ENCODE assay signal across 8 cellular contexts in genomic region chr3:33113772-33114621, GRCh38. TPM values are rescaled to one million over a fixed set of nuclear protein-coding genes. Genes with fewer than 3 reads are reported as not detected.
DNase-seq lines count a peak whose midpoint lies in the region; ATAC-seq and TF ChIP-seq lines count a peak whose summit lies in the region.

Gene CRTAP, plus strand, starts transcription at chr3:33114014. Its CDS starts 64 bp downstream, at chr3:33114078.

- peak within 1 kb of the TSS; percentile 92 for H3K4me3 Mint-ChIP-seq in HFFc6
- H3K4me3 Mint-ChIP-seq in T-cell: peak within 1 kb of the TSS; percentile 81 to 87 (median 83)
- H3K4me3 Mint-ChIP-seq in type B pancreatic cell: peak within 1 kb of the TSS; percentile 90

- H3K27ac ChIP-seq in adipose tissue (ENCODE audit: low read depth, low read length) (peak within 1 kb of the TSS; percentile 34), heart left ventricle (peak within 1 kb of the TSS; percentile 80 to 99 (median 97))

- H3K27me3 ChIP-seq in heart left ventricle: no peaks in the 10 kb centered on the region

- no peaks in the 10 kb centered on the region for H3K9me3 ChIP-seq in heart left ventricle

- DNase-seq in GM12864 (ENCODE audit: low read depth): peak; percentile 82
- DNase-seq in HFFc6: peak; percentile 97
- peak; percentile 83 for DNase-seq in NAMALWA (ENCODE audit: low spot score)
- peak; percentile 65 to 91 (median 77) for DNase-seq in T-cell
- peak; percentile 95 to 99 (median 98) for DNase-seq in heart left ventricle
- DNase-seq in posterior cingulate gyrus: peak; percentile 78 to 98 (median 90)
- DNase-seq in type B pancreatic cell (ENCODE audit: extremely low spot score, unreplicated experiment): peak; percentile 92

- peaks cover 32% of the 10 kb centered on the region for H3K4me1 Mint-ChIP-seq in HFFc6 (ENCODE audit: low read depth)
- peaks cover 36 to 56% (median 53%) of the 10 kb centered on the region in 3 donors for H3K4me1 Mint-ChIP-seq in T-cell
- H3K4me1 Mint-ChIP-seq in type B pancreatic cell (ENCODE audit: unreplicated experiment): peaks cover 30% of the 10 kb centered on the region

- ATAC-seq in T-cell (replicated peaks in 1 of 4): peak; percentile 86 to 88 (median 88)
- ATAC-seq in heart left ventricle: peak; percentile 93 to 96 (median 96)

- TF ChIP-seq POLR2A in heart left ventricle (IDR thresholded peaks at IDR 0.05): peak in 1 of 2 donors; percentile 28

- intact Hi-C loops in heart left ventricle (cut with DNase I): loop anchor here in 5 of 10 donors (1.0 to 10.0 kb wide), 3 partner anchors 17 to 681 kb away; partner anchors contain the start of genes GLB1 (in 5 of the 5), TMPPE (in 5 of the 5) and PDCD6IP (in 1 of the 5)
- intact Hi-C loops in posterior cingulate gyrus (cut with DNase I): loop anchor here (2.0 kb wide), 1 partner anchor 17 kb away; the partner anchor contains the start of genes GLB1 and TMPPE

- H3K27ac Mint-ChIP-seq in HFFc6: peak within 1 kb of the TSS; percentile 94
- peak within 1 kb of the TSS; percentile 85 to 91 for H3K27ac Mint-ChIP-seq in T-cell
- H3K27ac Mint-ChIP-seq in type B pancreatic cell: peak within 1 kb of the TSS; percentile 73

- peaks cover 0 to 44% (median 21%) of the 10 kb centered on the region in 12 donors for H3K4me1 ChIP-seq in heart left ventricle

- H3K36me3 Mint-ChIP-seq in HFFc6 (ENCODE audit: low read depth) (peaks cover 17% of the 10 kb centered on the region; the same call in 1 of the 2 replicates), T-cell (no peaks in the 10 kb centered on the region), type B pancreatic cell (no peaks in the 10 kb centered on the region)

- 0% methylated on average over 75 to 98 of the region's 98 CpGs for WGBS in adipose tissue, 3 donors
- WGBS in heart left ventricle, 4 donors: 0 to 1% (median 1%) methylated on average over 31 to 98 of the region's 98 CpGs

- POLR2A ChIA-PET in T-cell (lab: Charles Lee): no interaction called here

- CTCF ChIA-PET in T-cell (lab: Charles Lee): interaction anchor here in 1 of 2 donors (0.7 to 3.1 kb wide), 3 partner anchors 16 to 166 kb away, joined by 3 to 12 read pairs (median 3); no protein-coding TSS in a partner anchor

- no peak for TF ChIP-seq CTCF in GM12864 (IDR thresholded peaks at IDR 0.05; ENCODE audit: low read depth, low read length, missing control alignments)
- no peak for TF ChIP-seq CTCF in HFFc6 (IDR thresholded peaks at IDR 0.05)
- TF ChIP-seq CTCF in heart left ventricle (IDR thresholded peaks at IDR 0.05): peak in 4 of 12 donors; percentile 3 to 30 (median 8)
- peak; percentile 6 for TF ChIP-seq CTCF in type B pancreatic cell (conservative IDR thresholded peaks at IDR 0.05)

- H3K4me3 ChIP-seq in GM12864 (ENCODE audit: low read depth, low read length): peak within 1 kb of the TSS; percentile 85
- peak within 1 kb of the TSS; percentile 57 to 98 (median 86) for H3K4me3 ChIP-seq in heart left ventricle

- H3K27me3 Mint-ChIP-seq in HFFc6 (ENCODE audit: insufficient read depth): no peaks in the 10 kb centered on the region; the same call in 1 of the 2 replicates
- H3K27me3 Mint-ChIP-seq in T-cell: no peaks in the 10 kb centered on the region
- no peaks in the 10 kb centered on the region for H3K27me3 Mint-ChIP-seq in type B pancreatic cell

- H3K9me3 Mint-ChIP-seq in HFFc6 (no peaks in the 10 kb centered on the region), T-cell (no peaks in the 10 kb centered on the region), type B pancreatic cell (no peaks in the 10 kb centered on the region)

- peaks cover 0 to 2% (median 0%) of the 10 kb centered on the region in 9 donors for H3K36me3 ChIP-seq in heart left ventricle

RNA-seq across cellular contexts. Expression of gene CRTAP, which starts in this region (rescaled TPM):
- total RNA-seq in HFFc6 (2021; fragmentation: NEBNext Ultra II Directional; extraction: Animal tissue kit (Norgen Biotek cat#: 25700)): 100 to 1,000 TPM; 261 to 322 (median 296) TPM
- total RNA-seq in T-cell: 10 to 100 TPM; 27.8 to 65.7 (median 52.4) TPM
- polyA plus RNA-seq in adipose tissue: 100 to 1,000 TPM in 2 of 3 donors, 10 to 100 TPM in 1; 34.8 to 268 (median 247) TPM
- total RNA-seq in heart left ventricle: 100 to 1,000 TPM in 4 of 9 donors, 10 to 100 TPM in 5; 62.6 to 148 (median 92.7) TPM
- polyA plus RNA-seq in heart left ventricle: 10 to 100 TPM; 16.1 to 64.4 TPM
- total RNA-seq in type B pancreatic cell (ENCODE audit: low replicate concordance): 83.2 and 138 TPM in 2 replicates

Comparison
In these comparisons a context has a peak if more than half of its experiments do, and no peak if none do; other contexts are left out.
1. Peak in every context shown above with its lines: DNase-seq, ATAC-seq, H3K4me3 ChIP-seq and H3K27ac ChIP-seq.